In genomic region chr7:115933463-115933862, GRCh38 we compare ENCODE assay signal across 16 cellular contexts.
"Had no signal": no experiment of that assay in that cellular context is flagged by ENCODE, and none has a peak within 500 bp of the region (broad histone marks: within the 10 kb centered on the region; RNA-seq: fewer than 3 reads in every experiment).

No MANE protein-coding gene starts in this region.

- H3K36me3 ChIP-seq: gastrocnemius medialis, left ventricle myocardium inferior, tibial nerve had no signal

- H3K4me3 ChIP-seq: coronary artery, gastrocnemius medialis, left ventricle myocardium inferior, tibial nerve had no signal

- FAIRE-seq: urothelium cell line had no signal

- DNase-seq: activated CD4-positive, alpha-beta memory T cell treated with anti-CD3 and anti-CD28 coated beads for 36 hours; activated CD4-positive, alpha-beta T cell treated with anti-CD3 and anti-CD28 coated beads for 4 hours; activated T-cell treated with anti-CD3 and anti-CD28 coated beads for 4 hours; effector CD4-positive, alpha-beta T cell; gastrocnemius medialis; head of caudate nucleus; left ventricle myocardium inferior; occipital lobe; posterior cingulate gyrus; retina; stimulated activated CD4-positive, alpha-beta T cell treated with anti-CD3 and anti-CD28 coated beads, Interleukin-12 subunit alpha, Interleukin-12 subunit beta, amount 100 ng/mL, for 4 hours; stimulated activated CD4-positive, alpha-beta T cell treated with anti-CD3 and anti-CD28 coated beads, Interleukin-1b, Interleukin-23, amount 100 ng/mL, for 48 hours; T-cell had no signal

- H3K27me3 ChIP-seq: gastrocnemius medialis, tibial nerve had no signal
